In genomic region chr2:137202310-137202709, GRCh38 we compare ENCODE assay signal across 14 cellular contexts.
"Had no signal": no experiment of that assay in that cellular context is flagged by ENCODE, and none has a peak within 500 bp of the region (broad histone marks: within the 10 kb centered on the region; RNA-seq: fewer than 3 reads in every experiment).

No MANE protein-coding gene starts in this region.

- H3K27ac ChIP-seq: ascending aorta, esophagus muscularis mucosa, ovary, transverse colon had no signal

- H3K36me3 ChIP-seq: ascending aorta, esophagus muscularis mucosa, ovary, transverse colon had no signal

- H3K27me3 Mint-ChIP-seq: activated T-helper 17 cell treated with anti-CD3 and anti-CD28 coated beads, Interleukin-2, amount 50 U/mL, for 72 hours had no signal

- H3K27ac Mint-ChIP-seq: activated naive CD4-positive, alpha-beta T cell treated with anti-CD3 and anti-CD28 coated beads for 36 hours; activated naive CD8-positive, alpha-beta T cell treated with anti-CD3 and anti-CD28 coated beads, Interleukin-2, amount 50 U/mL, for 24 hours; activated T-helper 17 cell treated with anti-CD3 and anti-CD28 coated beads, Interleukin-2, amount 50 U/mL, for 72 hours had no signal

- H3K9me3 ChIP-seq: ascending aorta, esophagus muscularis mucosa, ovary, transverse colon had no signal

- H3K4me1 ChIP-seq: ascending aorta, esophagus muscularis mucosa, transverse colon had no signal

- H3K27me3 ChIP-seq: ascending aorta, esophagus muscularis mucosa, ovary, transverse colon had no signal

- ATAC-seq: activated naive CD8-positive, alpha-beta T cell treated with anti-CD3 and anti-CD28 coated beads, Interleukin-2, amount 50 U/mL, for 24 hours; activated T-helper 17 cell treated with anti-CD3 and anti-CD28 coated beads, Interleukin-2, amount 50 U/mL, for 72 hours; left lobe of liver; sciatic nerve; stimulated activated naive CD8-positive, alpha-beta T cell treated with anti-CD3 and anti-CD28 coated beads, Interleukin-15, Interleukin-2, amounts not matched to agents 100 U/mL and 50 U/mL, for 24 hours had no signal

- DNase-seq: activated CD4-positive, alpha-beta T cell treated with anti-CD3 and anti-CD28 coated beads, Interleukin-2, amount 50 U/mL, for 48 hours; activated CD4-positive, CD25-positive, alpha-beta regulatory T cell treated with anti-CD3 and anti-CD28 coated beads, Interleukin-2, amount 50 U/mL, for 72 hours; activated naive CD4-positive, alpha-beta T cell treated with anti-CD3 and anti-CD28 coated beads for 36 hours; activated naive CD8-positive, alpha-beta T cell treated with anti-CD3 and anti-CD28 coated beads, Interleukin-2, amount 50 U/mL, for 24 hours; dermis blood vessel endothelial cell; ovary; stimulated activated naive CD8-positive, alpha-beta T cell treated with anti-CD3 and anti-CD28 coated beads, Interleukin-15, Interleukin-2, amounts not matched to agents 100 U/mL and 50 U/mL, for 24 hours; T-helper 9 cell; transverse colon had no signal

- H3K4me3 ChIP-seq: ascending aorta, esophagus muscularis mucosa, ovary, transverse colon had no signal

- H3K4me1 Mint-ChIP-seq: activated naive CD8-positive, alpha-beta T cell treated with anti-CD3 and anti-CD28 coated beads, Interleukin-2, amount 50 U/mL, for 24 hours; activated T-helper 17 cell treated with anti-CD3 and anti-CD28 coated beads, Interleukin-2, amount 50 U/mL, for 72 hours had no signal

- H3K9me3 Mint-ChIP-seq: activated naive CD4-positive, alpha-beta T cell treated with anti-CD3 and anti-CD28 coated beads for 36 hours; activated naive CD8-positive, alpha-beta T cell treated with anti-CD3 and anti-CD28 coated beads, Interleukin-2, amount 50 U/mL, for 24 hours had no signal

- H3K4me3 Mint-ChIP-seq: activated naive CD4-positive, alpha-beta T cell treated with anti-CD3 and anti-CD28 coated beads for 36 hours; activated naive CD8-positive, alpha-beta T cell treated with anti-CD3 and anti-CD28 coated beads, Interleukin-2, amount 50 U/mL, for 24 hours; activated T-helper 17 cell treated with anti-CD3 and anti-CD28 coated beads, Interleukin-2, amount 50 U/mL, for 72 hours had no signal
